8 cellular contexts compared by ENCODE assay signal in genomic region chr9:69173891-69174644, GRCh38. TPM values are rescaled to one million over a fixed set of nuclear protein-coding genes. Genes with fewer than 3 reads are reported as not detected.
DNase-seq lines count a peak whose midpoint lies in the region; ATAC-seq and TF ChIP-seq lines count a peak whose summit lies in the region.

Gene TJP2, plus strand, starts transcription at chr9:69174277. Its CDS starts 96 bp downstream, at chr9:69174373.

- intact Hi-C loops in left cardiac atrium (cut with DNase I), result no loop called here
- intact Hi-C loops in posterior vena cava (cut with DNase I), result loop anchor here in 1 of 2 donors (10.0 kb wide), 1 partner anchor 119 kb away; no protein-coding TSS in a partner anchor

- H3K4me3 ChIP-seq in AG09309 (ENCODE audit: control insufficient read depth, low read depth, low read length), result peak within 1 kb of the TSS; percentile 94

- ATAC-seq in GM18868 (IDR thresholded peaks at IDR 0.05; ENCODE audit: unreplicated experiment), result peak; percentile 30
- peak; percentile 41 for ATAC-seq in HG03066 (IDR thresholded peaks at IDR 0.05; ENCODE audit: low read depth, unreplicated experiment)
- ATAC-seq in left cardiac atrium, result peak; percentile 78 to 84

- DNase-seq in AG09309 (ENCODE audit: low read depth) (no peak), amygdala (lab: John Stamatoyannopoulos, UW) (peak in 50 of 56 donors; percentile 15 to 85 (median 70)), left cardiac atrium (peak; percentile 85), posterior vena cava (ENCODE audit: low spot score) (peak; percentile 93), NCI-H446 treated with DMSO at 0.1 percent for 48 hours (lab: John Stamatoyannopoulos, UW) (no peak)

- TF ChIP-seq POLR2A in Raji (IDR thresholded peaks at IDR 0.05; ENCODE audit: insufficient read depth, low read depth, low read length), result peak; percentile 66

- no peak for TF ChIP-seq CTCF in AG09309 (IDR thresholded peaks at IDR 0.05; ENCODE audit: control insufficient read depth, insufficient read depth, low read depth, low read length, missing control alignments)

RNA-seq across cellular contexts. Expression of gene TJP2, which starts in this region (rescaled TPM):
- total RNA-seq in left cardiac atrium (10 to 100 TPM; 46.2 to 51.6 TPM), posterior vena cava (10 to 100 TPM; 83.5 to 85.1 TPM)

Comparison
In these comparisons a context has a peak if more than half of its experiments do, and no peak if none do; other contexts are left out.
1. DNase-seq: peak in amygdala (50 of 56), left cardiac atrium (single experiment) and posterior vena cava (single experiment); none in AG09309 (single experiment) and NCI-H446 treated with DMSO at 0.1 percent for 48 hours (single experiment).
2. ATAC-seq: peak in every context shown above with its lines; median percentile 81 in left cardiac atrium; 41 in HG03066; 30 in GM18868.